ENCODE assay signal across 1 cellular context in the genomic region with DNA sequence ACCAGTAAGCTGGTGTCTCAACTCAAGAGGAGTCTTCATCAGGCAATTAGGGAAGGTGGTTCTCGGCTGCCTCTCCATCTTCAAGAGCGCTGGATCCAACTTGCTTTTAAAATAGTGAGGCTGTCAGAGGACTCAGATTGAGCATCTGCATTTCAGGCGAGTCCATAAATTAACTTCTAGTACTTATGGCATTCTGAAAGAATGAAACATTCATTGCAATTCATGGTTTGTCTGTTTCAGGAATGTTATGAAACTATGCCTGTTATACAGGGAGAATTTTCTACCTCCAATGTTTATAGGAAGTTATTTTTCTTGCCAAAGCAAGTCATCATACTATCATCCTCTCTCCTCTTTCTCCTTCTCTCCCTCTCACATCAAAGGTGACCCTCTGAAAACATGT.
TF ChIP-seq lines count a peak whose summit lies in the region.

No MANE protein-coding gene starts in this region.

TF ChIP-seq in GM23338, 12 proteins besides CTCF, POLR2A, EP300 and RAD21 (continued from another document):
- TF ChIP-seq, protein P1, sequence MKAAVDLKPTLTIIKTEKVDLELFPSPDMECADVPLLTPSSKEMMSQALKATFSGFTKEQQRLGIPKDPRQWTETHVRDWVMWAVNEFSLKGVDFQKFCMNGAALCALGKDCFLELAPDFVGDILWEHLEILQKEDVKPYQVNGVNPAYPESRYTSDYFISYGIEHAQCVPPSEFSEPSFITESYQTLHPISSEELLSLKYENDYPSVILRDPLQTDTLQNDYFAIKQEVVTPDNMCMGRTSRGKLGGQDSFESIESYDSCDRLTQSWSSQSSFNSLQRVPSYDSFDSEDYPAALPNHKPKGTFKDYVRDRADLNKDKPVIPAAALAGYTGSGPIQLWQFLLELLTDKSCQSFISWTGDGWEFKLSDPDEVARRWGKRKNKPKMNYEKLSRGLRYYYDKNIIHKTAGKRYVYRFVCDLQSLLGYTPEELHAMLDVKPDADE (IDR thresholded peaks at IDR 0.05), result no peak
- no peak for TF ChIP-seq POLR2AphosphoS5 (IDR thresholded peaks at IDR 0.05; ENCODE audit: low read depth)
